27 cellular contexts compared by ENCODE assay signal in the genomic region with DNA sequence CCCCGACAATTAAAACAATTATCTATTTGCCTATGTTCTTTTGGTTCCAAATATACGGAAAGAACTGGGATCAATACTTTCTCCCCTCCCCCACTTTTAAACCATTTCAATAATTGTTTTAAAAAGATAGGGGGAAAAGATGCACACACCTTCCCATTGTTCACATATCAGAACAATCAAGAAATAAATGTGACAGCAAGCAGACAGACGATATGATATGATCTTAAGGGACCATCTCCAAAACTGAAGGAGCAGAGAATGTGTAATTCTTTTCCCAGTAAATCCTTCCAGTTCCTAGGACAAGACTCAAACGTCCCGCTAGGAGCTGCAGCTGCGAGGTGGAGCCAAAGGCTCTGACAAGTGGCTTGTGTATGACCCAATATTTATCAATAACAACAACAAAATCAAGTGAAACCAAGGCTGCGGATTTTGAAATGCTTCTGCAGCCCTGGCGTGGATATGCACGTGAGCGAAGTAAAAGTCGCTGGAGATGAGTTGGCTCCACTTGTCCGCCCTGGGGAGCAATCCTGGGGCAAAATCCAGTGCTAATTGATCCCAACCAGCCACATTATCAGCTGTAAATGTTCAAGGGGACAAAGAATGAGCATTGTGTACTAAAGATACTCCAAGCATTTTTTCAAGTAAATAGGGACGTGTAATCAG. TPM values are rescaled to one million over a fixed set of nuclear protein-coding genes. Genes with fewer than 3 reads are reported as not detected.
DNase-seq lines count a peak whose midpoint lies in the region; ATAC-seq, FAIRE-seq and TF ChIP-seq lines count a peak whose summit lies in the region.
"Had no signal": no experiment of that assay in that cellular context is flagged by ENCODE, and none has a peak within 500 bp of the region (broad histone marks: within the 10 kb centered on the region; RNA-seq: fewer than 3 reads in every experiment).

No MANE protein-coding gene starts in this region.

- WGBS in pancreas, 2 donors = 8 to 10% methylated on average over 13 of the region's 13 CpGs

- TF ChIP-seq CTCF in GM10266 (IDR thresholded peaks at IDR 0.05; ENCODE audit: control insufficient read depth, insufficient read depth, low read depth, missing control alignments) = no peak
- no peak for TF ChIP-seq CTCF in dorsolateral prefrontal cortex (IDR thresholded peaks at IDR 0.05 in 54 of 56, conservative IDR thresholded peaks at IDR 0.05 in 2 of 56; ENCODE audit: low read depth in 1 of 56, partially characterized antibody in 56 of 56)
- TF ChIP-seq CTCF in neural progenitor cell (IDR thresholded peaks at IDR 0.05) = no peak
- no peak for TF ChIP-seq CTCF in pancreas (IDR thresholded peaks at IDR 0.05)

- peak overlapping the region; percentile 65 for H3K4me2 ChIP-seq in neural progenitor cell
- H3K4me2 ChIP-seq: BLaER1 treated with 17β-estradiol and CSF1 and Interleukin-3, amounts not matched to agents 10 nM and 100 nM had no signal

- H3K27ac ChIP-seq in HUES6 (ENCODE audit: low read depth, low read length) (no peak overlapping the region), dorsolateral prefrontal cortex (peak overlapping the region in 58 of 59 donors; percentile 65 to 98 (median 94)), neural progenitor cell (no peak overlapping the region), pancreas (no peak overlapping the region)
- H3K27ac ChIP-seq: BLaER1 treated with 17β-estradiol and CSF1 and Interleukin-3, amounts not matched to agents 10 nM and 100 nM; brain microvascular endothelial cell; psoas muscle; SJSA1; skin epidermis; WERI-Rb-1 had no signal

- H3K9me3 Mint-ChIP-seq in neural progenitor cell = no peaks in the 10 kb centered on the region
- H3K9me3 Mint-ChIP-seq: activated naive CD8-positive, alpha-beta T cell treated with anti-CD3 and anti-CD28 coated beads, Interleukin-2, amount 10 ng/mL, durations not matched to agents 7 days and 5 days had no signal

- H4K20me1 ChIP-seq in neural progenitor cell (ENCODE audit: low read depth) = peaks cover 58% of the 10 kb centered on the region

- peaks cover 17% of the 10 kb centered on the region for H3F3A ChIP-seq in neural progenitor cell (ENCODE audit: low read depth)

- H3K4me1 Mint-ChIP-seq in neural progenitor cell = peaks cover 38% of the 10 kb centered on the region
- H3K4me1 Mint-ChIP-seq: activated CD4-positive, alpha-beta memory T cell treated with anti-CD3 and anti-CD28 coated beads, Interleukin-2, amount 10 ng/mL, durations not matched to agents 7 days and 5 days; activated naive CD8-positive, alpha-beta T cell treated with anti-CD3 and anti-CD28 coated beads, Interleukin-2, amount 10 ng/mL, durations not matched to agents 7 days and 5 days had no signal

- H3K4me3 ChIP-seq in HUES6 (ENCODE audit: low read depth, low read length) (peak overlapping the region; percentile 42; the same call in 1 of the 2 replicates), dorsolateral prefrontal cortex (peak overlapping the region in 57 of 59 donors; percentile 0 to 80 (median 38)), neural progenitor cell (no peak overlapping the region), pancreas (no peak overlapping the region)
- H3K4me3 ChIP-seq: BLaER1 treated with 17β-estradiol and CSF1 and Interleukin-3, amounts not matched to agents 10 nM and 100 nM; psoas muscle; SJSA1; skin epidermis had no signal

- H3K4me1 ChIP-seq in HUES6 (ENCODE audit: control insufficient read depth, insufficient read depth, low read length) (peaks cover 39% of the 10 kb centered on the region), neural progenitor cell (peaks cover 15% of the 10 kb centered on the region), pancreas (peaks cover 0 to 4% (median 0%) of the 10 kb centered on the region in 3 donors)
- H3K4me1 ChIP-seq: psoas muscle, SJSA1 had no signal

- peak overlapping the region; percentile 77 for H3K4me3 Mint-ChIP-seq in neural progenitor cell
- H3K4me3 Mint-ChIP-seq: activated CD4-positive, alpha-beta memory T cell treated with anti-CD3 and anti-CD28 coated beads, Interleukin-2, amount 10 ng/mL, durations not matched to agents 7 days and 5 days; activated naive CD8-positive, alpha-beta T cell treated with anti-CD3 and anti-CD28 coated beads, Interleukin-2, amount 10 ng/mL, durations not matched to agents 7 days and 5 days had no signal

- H2AFZ ChIP-seq in neural progenitor cell (replicated peaks) = no peak overlapping the region

- ATAC-seq in pancreas = no peak
- no peak for ATAC-seq in GM21360 (IDR thresholded peaks at IDR 0.05; ENCODE audit: unreplicated experiment)
- ATAC-seq: HCT116, psoas muscle had no signal

- H3K36me3 Mint-ChIP-seq in neural progenitor cell = no peaks in the 10 kb centered on the region
- H3K36me3 Mint-ChIP-seq: activated naive CD8-positive, alpha-beta T cell treated with anti-CD3 and anti-CD28 coated beads, Interleukin-2, amount 10 ng/mL, durations not matched to agents 7 days and 5 days had no signal

- no peaks in the 10 kb centered on the region for H3K36me3 ChIP-seq in HUES6 (ENCODE audit: control insufficient read depth, insufficient read depth, low read length)
- H3K36me3 ChIP-seq in neural progenitor cell = no peaks in the 10 kb centered on the region
- no peaks in the 10 kb centered on the region for H3K36me3 ChIP-seq in pancreas
- H3K36me3 ChIP-seq: BLaER1 treated with 17β-estradiol and CSF1 and Interleukin-3, amounts not matched to agents 10 nM and 100 nM; brain microvascular endothelial cell; SJSA1; WERI-Rb-1 had no signal

- intact Hi-C loops in dorsolateral prefrontal cortex (cut with DNase I) = loop anchor here (5.0 to 10.0 kb wide), 3 partner anchors 1454 to 1686 kb away; no protein-coding TSS in a partner anchor
- intact Hi-C loops in pancreas (cut with DNase I) = loop anchor here in 2 of 3 donors (10.0 kb wide), 3 partner anchors 466 to 1456 kb away; no protein-coding TSS in a partner anchor

- peaks cover 94% of the 10 kb centered on the region for H3K27me3 ChIP-seq in HUES6 (ENCODE audit: control insufficient read depth, insufficient read depth, low read length)
- peaks cover 0 to 91% (median 37%) of the 10 kb centered on the region in 45 donors for H3K27me3 ChIP-seq in dorsolateral prefrontal cortex
- H3K27me3 ChIP-seq in neural progenitor cell = peaks cover 100% of the 10 kb centered on the region
- H3K27me3 ChIP-seq in pancreas = peaks cover 5 to 63% (median 20%) of the 10 kb centered on the region in 4 donors

- no peaks in the 10 kb centered on the region for H3K79me2 ChIP-seq in neural progenitor cell (ENCODE audit: low read depth)

- H3K27me3 Mint-ChIP-seq in neural progenitor cell (ENCODE audit: insufficient read depth, low read depth) = peaks cover 88% of the 10 kb centered on the region

- no peak for FAIRE-seq in pancreas (lab: Jason Lieb, UNC)
- FAIRE-seq: colon had no signal

- no peak overlapping the region for H3K27ac Mint-ChIP-seq in neural progenitor cell
- H3K27ac Mint-ChIP-seq: activated CD4-positive, alpha-beta memory T cell treated with anti-CD3 and anti-CD28 coated beads, Interleukin-2, amount 10 ng/mL, durations not matched to agents 7 days and 5 days; activated naive CD8-positive, alpha-beta T cell treated with anti-CD3 and anti-CD28 coated beads, Interleukin-2, amount 10 ng/mL, durations not matched to agents 7 days and 5 days had no signal

- H3K9me3 ChIP-seq in HUES6 (ENCODE audit: control insufficient read depth, insufficient read depth, low read depth, low read length) (no peaks in the 10 kb centered on the region), neural progenitor cell (ENCODE audit: low read depth) (no peaks in the 10 kb centered on the region), pancreas (no peaks in the 10 kb centered on the region)
- H3K9me3 ChIP-seq: psoas muscle, SJSA1 had no signal

- DNase-seq in GM10266 (ENCODE audit: extremely low spot score) (peak; percentile 5), dorsolateral prefrontal cortex (no peak), neural progenitor cell (ENCODE audit: low spot score) (peak; percentile 39), cortex of kidney (lab: John Stamatoyannopoulos, UW) (no peak), pancreas (no peak)
- DNase-seq: activated CD4-positive, alpha-beta memory T cell treated with anti-CD3 and anti-CD28 coated beads, Interleukin-2, amount 10 ng/mL, durations not matched to agents 7 days and 5 days; activated naive CD8-positive, alpha-beta T cell treated with anti-CD3 and anti-CD28 coated beads, Interleukin-2, amount 10 ng/mL, durations not matched to agents 7 days and 5 days; brain microvascular endothelial cell; COR-L47; DMS79; kidney glomerular epithelial cell; NCI-H1048; NCI-H1930; psoas muscle; stimulated activated CD4-positive, alpha-beta T cell treated with anti-CD3 and anti-CD28 coated beads, Interleukin-1b, Interleukin-23, amount 100 ng/mL, for 48 hours; WERI-Rb-1 had no signal

- H3K9ac ChIP-seq in HUES6 (ENCODE audit: low read length) (no peak overlapping the region), neural progenitor cell (no peak overlapping the region)
- H3K9ac ChIP-seq: BLaER1 treated with 17β-estradiol and CSF1 and Interleukin-3, amounts not matched to agents 10 nM and 100 nM had no signal

RNA-seq across cellular contexts. Expression of a gene that starts 8.2 kb away (rescaled TPM):
- total RNA-seq in dorsolateral prefrontal cortex (10 to 100 TPM; 25.8 to 72.3 (median 52.9) TPM), neural progenitor cell (ENCODE audit: low replicate concordance) (0.69 and 1.5 TPM in 2 replicates), pancreas (not detected)
- polyA plus RNA-seq in pancreas = not detected
- total RNA-seq: activated CD4-positive, alpha-beta memory T cell treated with anti-CD3 and anti-CD28 coated beads, Interleukin-2, amount 10 ng/mL, durations not matched to agents 7 days and 5 days; activated naive CD8-positive, alpha-beta T cell treated with anti-CD3 and anti-CD28 coated beads, Interleukin-2, amount 10 ng/mL, durations not matched to agents 7 days and 5 days; mammary epithelial cell; RPMI7951; SJSA1; ureter had no signal
- polyA plus RNA-seq: AG04450, mammary epithelial cell had no signal

Comparison
In these comparisons a context has a peak if more than half of its experiments do, and no peak if none do; other contexts are left out.
1. DNase-seq: peak in GM10266 (single experiment) and neural progenitor cell (single experiment); none in dorsolateral prefrontal cortex (0 of 10), cortex of kidney (single experiment) and pancreas (0 of 6).
2. H3K27ac ChIP-seq: peak in dorsolateral prefrontal cortex (58 of 59); none in HUES6 (single experiment), neural progenitor cell (single experiment) and pancreas (0 of 4).
3. H3K4me3 ChIP-seq: peak in HUES6 (single experiment) and dorsolateral prefrontal cortex (57 of 59); none in neural progenitor cell (single experiment) and pancreas (0 of 4).
4. RNA of a gene that starts 8.2 kb away (total RNA-seq): 25.8 to 72.3 TPM in dorsolateral prefrontal cortex; 0.69 to 1.5 TPM in neural progenitor cell and not detected in pancreas; every median in the first group is over 10 times any median in the second.